Comparison of ENCODE assay signal across 11 cellular contexts in the genomic region with DNA sequence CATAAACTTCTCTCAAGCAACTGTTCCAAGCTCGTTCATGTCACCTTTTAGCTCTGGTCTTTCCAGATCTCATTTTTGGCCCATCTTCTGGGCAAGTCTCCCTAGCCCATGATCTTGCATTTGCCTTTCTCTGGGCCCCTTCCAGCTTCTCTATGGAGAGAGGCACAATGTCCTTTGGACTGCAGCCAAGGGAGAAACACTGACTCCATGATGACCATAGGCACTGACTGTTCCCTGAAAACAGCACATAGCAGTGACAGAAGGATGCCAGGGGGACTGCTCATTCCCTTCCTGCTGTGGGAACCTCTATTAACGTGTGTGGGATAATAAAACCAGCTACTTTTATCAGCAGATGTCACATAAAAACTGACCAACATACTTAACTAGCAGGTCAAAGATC.
DNase-seq lines count a peak whose midpoint lies in the region; ATAC-seq, FAIRE-seq and TF ChIP-seq lines count a peak whose summit lies in the region.
"Had no signal": no experiment of that assay in that cellular context is flagged by ENCODE, and none has a peak within 500 bp of the region (broad histone marks: within the 10 kb centered on the region; RNA-seq: fewer than 3 reads in every experiment).

No MANE protein-coding gene starts in this region.

- H3K4me3 ChIP-seq in liver (ENCODE audit: low read depth in 1 of 3, low read length in 3 of 3), result no peak overlapping the region
- H3K4me3 ChIP-seq in HepG2 (replicated peaks in 1 of 3; ENCODE audit: insufficient read depth in 1 of 3, low read depth in 2 of 3, low read length in 3 of 3), result no peak overlapping the region
- peak overlapping the region; percentile 2 for H3K4me3 ChIP-seq in coronary artery
- no peak overlapping the region for H3K4me3 ChIP-seq in mucosa of descending colon
- no peak overlapping the region for H3K4me3 ChIP-seq in HAP-1

- TF ChIP-seq EP300 in HepG2 (IDR thresholded peaks at IDR 0.05; ENCODE audit: low read depth in 2 of 2, low read length in 2 of 2) (no peak), HepG2 (CRISPR knock-in tag; IDR thresholded peaks at IDR 0.05; ENCODE audit: borderline replicate concordance) (no peak)

- ATAC-seq in HepG2 (no peak), mucosa of descending colon (peak; percentile 31)

- no peaks in the 10 kb centered on the region for H3K9me3 ChIP-seq in liver (ENCODE audit: control insufficient read depth in 4 of 4, low read length in 3 of 4)
- H3K9me3 ChIP-seq in HepG2 (ENCODE audit: low read length), result no peaks in the 10 kb centered on the region
- no peaks in the 10 kb centered on the region for H3K9me3 ChIP-seq in mucosa of descending colon
- H3K9me3 ChIP-seq in HAP-1, result 0 out of 2 replicates have a peak, but pooled peaks cover 2% of the 10 kb centered on the region

- H3K27me3 ChIP-seq in liver (ENCODE audit: control insufficient read depth in 4 of 4, insufficient read depth in 4 of 4, low read length in 3 of 4) (no peaks in the 10 kb centered on the region), HepG2 (ENCODE audit: control insufficient read depth in 1 of 2, insufficient read depth in 2 of 2, low read length in 2 of 2) (no peaks in the 10 kb centered on the region), HAP-1 (ENCODE audit: low read depth) (no peaks in the 10 kb centered on the region)

- TF ChIP-seq CTCF in liver (IDR thresholded peaks at IDR 0.05; ENCODE audit: low read depth, low read length, missing input control) (no peak), HepG2 (CRISPR knock-in tag; IDR thresholded peaks at IDR 0.05) (no peak), coronary artery (IDR thresholded peaks at IDR 0.05) (no peak), mucosa of descending colon (IDR thresholded peaks at IDR 0.05) (no peak)

- intact Hi-C loops in HepG2 (cut with micrococcal nuclease; ENCODE audit: unreplicated experiment), result no loop called here
- intact Hi-C loops in mucosa of descending colon (cut with DNase I, micrococcal nuclease), result no loop called here

- no peak overlapping the region for H3K4me2 ChIP-seq in HepG2 (ENCODE audit: low read depth, low read length)

- in situ Hi-C loops in HepG2 (cut with HindIII; ENCODE audit: extremely low pct_ligation_motif_present, low pct_unique_long_range_greater_than_20kb) (no loop called here), HAP-1 (cut with MboI; ENCODE audit: low sequenced_read_pairs) (no loop called here)

- H3K4me1 ChIP-seq in liver (ENCODE audit: control insufficient read depth in 4 of 4, insufficient read depth in 4 of 4, low read length in 3 of 4), result peaks cover 0 to 12% (median 4%) of the 10 kb centered on the region in 4 donors
- H3K4me1 ChIP-seq in HepG2 (ENCODE audit: insufficient read depth, low read length), result no peaks in the 10 kb centered on the region
- no peaks in the 10 kb centered on the region for H3K4me1 ChIP-seq in mucosa of descending colon (ENCODE audit: low read depth)
- H3K4me1 ChIP-seq in HAP-1, result no peaks in the 10 kb centered on the region

- H3K9ac ChIP-seq in liver (ENCODE audit: low read depth in 1 of 2, low read length in 2 of 2), result no peak overlapping the region
- H3K9ac ChIP-seq in HepG2 (ENCODE audit: insufficient read depth, low read depth, low read length), result no peak overlapping the region

- TF ChIP-seq RAD21 in liver (IDR thresholded peaks at IDR 0.05), result no peak
- no peak for TF ChIP-seq RAD21 in HepG2 (CRISPR knock-in tag; IDR thresholded peaks at IDR 0.05)

- no peaks in the 10 kb centered on the region for H3K79me2 ChIP-seq in HepG2 (ENCODE audit: insufficient read depth, low read length)

- BruUV-seq in HepG2 (replicated peaks; lab: Mats Ljungman, UMichigan), result no TSS peak

- no peak for FAIRE-seq in HepG2 (lab: Jason Lieb, UNC)

- H3K27ac ChIP-seq in liver (ENCODE audit: low read depth in 1 of 2, low read length in 2 of 2), result peak overlapping the region; percentile 22 to 51
- no peak overlapping the region for H3K27ac ChIP-seq in HepG2 (ENCODE audit: extremely low read length, insufficient read depth, low read length)
- peak overlapping the region; percentile 76 to 80 for H3K27ac ChIP-seq in coronary artery

- TF ChIP-seq POLR2A in HepG2 (IDR thresholded peaks at IDR 0.05; ENCODE audit: insufficient read depth in 1 of 2, low read depth in 2 of 2, low read length in 2 of 2), result no peak

- CTCF ChIA-PET in HepG2 (lab: Yijun Ruan, JAX; ENCODE audit: low intra/inter-chr PET ratio, low total read pairs), result no interaction called here

- no peaks in the 10 kb centered on the region for H4K20me1 ChIP-seq in HepG2 (ENCODE audit: insufficient read depth, low read length)

- DNase-seq in HepG2 (ENCODE audit: low spot score) (no peak), coronary artery (ENCODE audit: low spot score) (peak; percentile 87), mucosa of descending colon (no peak), SIG-M5 (lab: John Stamatoyannopoulos, UW) (no peak), iPS-NIHi7 (ENCODE audit: extremely low spot score) (no peak), NCI-H146 (lab: John Stamatoyannopoulos, UW) (no peak), HAP-1 (ENCODE audit: low spot score in 2 of 2) (no peak)
- DNase-seq: activated CD4-positive, alpha-beta T cell treated with anti-CD3 and anti-CD28 coated beads for 48 hours; AML-193; effector CD8-positive, alpha-beta T cell had no signal

- WGBS in liver, result 43% methylated on average over 2 of the region's 2 CpGs
- 2% methylated on average over 2 of the region's 2 CpGs for WGBS in HepG2 (ENCODE audit: low lambda C conversion rate)

- POLR2A ChIA-PET in HepG2 (lab: Yijun Ruan, JAX), result no interaction called here

- H3K36me3 ChIP-seq in liver (ENCODE audit: control insufficient read depth in 4 of 4, insufficient read depth in 3 of 4, low read depth in 1 of 4, low read length in 3 of 4) (no peaks in the 10 kb centered on the region), HepG2 (replicated peaks in 1 of 2; ENCODE audit: control insufficient read depth in 1 of 2, insufficient read depth in 2 of 2, low read length in 2 of 2) (no peaks in the 10 kb centered on the region), mucosa of descending colon (ENCODE audit: low read depth) (no peaks in the 10 kb centered on the region), HAP-1 (replicated peaks) (no peaks in the 10 kb centered on the region)

- no peak overlapping the region for H2AFZ ChIP-seq in HepG2 (ENCODE audit: low read length)

TF ChIP-seq in liver, 16 proteins besides CTCF, POLR2A, EP300 and RAD21 (continues in another document):
- TF ChIP-seq EGR1 (IDR thresholded peaks at IDR 0.05; ENCODE audit: low read depth in 2 of 2), result no peak
- TF ChIP-seq, protein P1, sequence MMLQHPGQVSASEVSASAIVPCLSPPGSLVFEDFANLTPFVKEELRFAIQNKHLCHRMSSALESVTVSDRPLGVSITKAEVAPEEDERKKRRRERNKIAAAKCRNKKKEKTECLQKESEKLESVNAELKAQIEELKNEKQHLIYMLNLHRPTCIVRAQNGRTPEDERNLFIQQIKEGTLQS (IDR thresholded peaks at IDR 0.05), result no peak
- TF ChIP-seq HNF4G (IDR thresholded peaks at IDR 0.05), result no peak
- no peak for TF ChIP-seq SP1 (IDR thresholded peaks at IDR 0.05)
- TF ChIP-seq HNF4A (conservative IDR thresholded peaks at IDR 0.05), result no peak
- no peak for TF ChIP-seq GABPA (IDR thresholded peaks at IDR 0.05 in 1 of 2, conservative IDR thresholded peaks at IDR 0.05 in 1 of 2)
- no peak for TF ChIP-seq YY1 (IDR thresholded peaks at IDR 0.05)
- no peak for TF ChIP-seq FOXA2 (IDR thresholded peaks at IDR 0.05)
- TF ChIP-seq NR2F2 (IDR thresholded peaks at IDR 0.05), result no peak

TF ChIP-seq in HepG2, 621 proteins besides CTCF, POLR2A, EP300 and RAD21:
- TF ChIP-seq FLYWCH1 (CRISPR knock-in tag; IDR thresholded peaks at IDR 0.05) (no peak), ZNF792 (CRISPR knock-in tag; IDR thresholded peaks at IDR 0.05) (no peak), MATR3 (CRISPR knock-in tag; IDR thresholded peaks at IDR 0.05) (no peak)
- TF ChIP-seq, protein P2, sequence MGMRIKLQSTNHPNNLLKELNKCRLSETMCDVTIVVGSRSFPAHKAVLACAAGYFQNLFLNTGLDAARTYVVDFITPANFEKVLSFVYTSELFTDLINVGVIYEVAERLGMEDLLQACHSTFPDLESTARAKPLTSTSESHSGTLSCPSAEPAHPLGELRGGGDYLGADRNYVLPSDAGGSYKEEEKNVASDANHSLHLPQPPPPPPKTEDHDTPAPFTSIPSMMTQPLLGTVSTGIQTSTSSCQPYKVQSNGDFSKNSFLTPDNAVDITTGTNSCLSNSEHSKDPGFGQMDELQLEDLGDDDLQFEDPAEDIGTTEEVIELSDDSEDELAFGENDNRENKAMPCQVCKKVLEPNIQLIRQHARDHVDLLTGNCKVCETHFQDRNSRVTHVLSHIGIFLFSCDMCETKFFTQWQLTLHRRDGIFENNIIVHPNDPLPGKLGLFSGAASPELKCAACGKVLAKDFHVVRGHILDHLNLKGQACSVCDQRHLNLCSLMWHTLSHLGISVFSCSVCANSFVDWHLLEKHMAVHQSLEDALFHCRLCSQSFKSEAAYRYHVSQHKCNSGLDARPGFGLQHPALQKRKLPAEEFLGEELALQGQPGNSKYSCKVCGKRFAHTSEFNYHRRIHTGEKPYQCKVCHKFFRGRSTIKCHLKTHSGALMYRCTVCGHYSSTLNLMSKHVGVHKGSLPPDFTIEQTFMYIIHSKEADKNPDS (CRISPR knock-in tag; IDR thresholded peaks at IDR 0.05), result no peak
TF ChIP-seq in HepG2: peak in this region for 0.
